ENCODE assay signal across 3 cellular contexts in the genomic region with DNA sequence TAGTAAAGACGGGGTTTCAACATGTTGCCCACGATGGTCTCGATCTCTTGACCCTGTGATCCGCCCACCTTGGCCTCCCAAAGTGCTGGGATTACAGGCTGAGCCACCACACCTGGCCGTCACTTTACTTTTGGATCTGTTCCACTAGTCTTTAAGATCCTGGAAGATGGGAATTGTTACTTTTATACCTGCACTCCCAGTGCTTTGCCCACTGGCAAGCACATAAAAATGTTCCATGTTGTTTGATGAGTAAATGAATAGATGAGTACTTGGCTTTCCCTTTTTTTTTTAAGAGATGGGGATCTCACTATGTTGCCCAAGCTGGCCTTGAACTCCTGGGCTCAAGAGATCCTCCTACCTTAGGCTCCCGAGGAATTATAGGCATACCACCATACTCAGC.
"Had no signal": no experiment of that assay in that cellular context is flagged by ENCODE, and none has a peak within 500 bp of the region (broad histone marks: within the 10 kb centered on the region; RNA-seq: fewer than 3 reads in every experiment).

No MANE protein-coding gene starts in this region.

- H3K4me3 ChIP-seq: GM12878 had no signal

- ATAC-seq: GM12878 had no signal

- DNase-seq: GDM1, GF-D8 had no signal
